1 cellular context compared by ENCODE assay signal in the genomic region with DNA sequence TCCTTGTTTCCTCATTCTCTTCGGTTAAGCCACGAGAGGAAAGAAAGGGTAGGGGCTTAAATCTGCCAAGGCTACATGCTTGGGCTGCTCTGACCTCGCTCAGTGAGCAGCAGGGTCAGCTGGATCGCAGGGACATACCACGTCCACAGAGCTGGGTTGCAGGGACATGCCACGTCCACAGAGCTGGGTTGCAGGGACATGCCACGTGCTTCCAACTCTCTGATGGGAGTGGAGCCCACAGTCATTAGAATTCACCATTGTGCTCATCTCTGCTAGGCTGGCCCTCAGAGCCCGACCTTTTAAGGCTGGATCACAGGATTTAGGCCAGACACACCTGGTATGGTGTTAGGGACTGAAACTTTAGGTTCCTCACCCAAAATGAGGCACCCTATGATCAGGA.
TF ChIP-seq lines count a peak whose summit lies in the region.

No MANE protein-coding gene starts in this region.

TF ChIP-seq in GM23338, 12 proteins besides CTCF, POLR2A, EP300 and RAD21 (continued from another document):
- TF ChIP-seq POLR2AphosphoS5 (IDR thresholded peaks at IDR 0.05; ENCODE audit: low read depth), result no peak
- no peak for TF ChIP-seq STAT1 (IDR thresholded peaks at IDR 0.05; ENCODE audit: unreplicated experiment)
